ENCODE assay signal across 12 cellular contexts in the genomic region with DNA sequence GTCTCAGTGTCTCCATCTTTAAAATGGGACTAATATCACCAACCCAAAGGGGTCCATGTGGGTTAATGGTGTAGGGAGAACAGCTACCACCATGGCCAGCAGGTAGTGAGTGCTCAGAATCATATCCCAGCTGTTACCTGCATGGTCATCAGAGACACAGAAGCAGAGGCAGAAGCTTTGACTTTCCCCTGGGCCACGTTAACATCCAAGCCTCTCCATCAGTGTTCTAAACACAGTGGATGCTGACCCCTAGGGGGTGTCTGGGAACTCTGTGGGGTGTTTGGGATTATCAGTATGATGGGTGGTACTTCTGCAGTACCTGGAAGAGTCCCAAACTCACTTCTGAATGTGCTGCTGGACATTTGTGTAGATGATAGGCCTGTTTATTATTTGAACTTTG.
DNase-seq lines count a peak whose midpoint lies in the region; ATAC-seq and TF ChIP-seq lines count a peak whose summit lies in the region.
"Had no signal": no experiment of that assay in that cellular context is flagged by ENCODE, and none has a peak within 500 bp of the region (broad histone marks: within the 10 kb centered on the region; RNA-seq: fewer than 3 reads in every experiment).

No MANE protein-coding gene starts in this region.

- peak; percentile 46 for TF ChIP-seq CTCF in NB4 (IDR thresholded peaks at IDR 0.05; ENCODE audit: low read depth, low read length)
- TF ChIP-seq CTCF in sigmoid colon (IDR thresholded peaks at IDR 0.05), result no peak

- no peak overlapping the region for H3K4ac ChIP-seq in mesenchymal stem cell (ENCODE audit: low read depth in 1 of 2, low read length in 2 of 2)

- no peaks in the 10 kb centered on the region for H3K36me3 Mint-ChIP-seq in activated CD4-positive, alpha-beta T cell treated with anti-CD3 and anti-CD28 coated beads for 36 hours (ENCODE audit: low read depth)

- H3K27me3 Mint-ChIP-seq in activated CD4-positive, alpha-beta T cell treated with anti-CD3 and anti-CD28 coated beads for 36 hours, result no peaks in the 10 kb centered on the region

- H3K9ac ChIP-seq in mesenchymal stem cell (ENCODE audit: low read length), result no peak overlapping the region
- H3K9ac ChIP-seq: BLaER1 treated with 17β-estradiol and CSF1 and Interleukin-3, amounts not matched to agents 10 nM and 100 nM had no signal

- H3K14ac ChIP-seq in mesenchymal stem cell (ENCODE audit: low read length in 2 of 2), result no peak overlapping the region

- intact Hi-C loops in activated CD4-positive, alpha-beta T cell treated with anti-CD3 and anti-CD28 coated beads for 36 hours (cut with DNase I, micrococcal nuclease), result loop anchor here in 1 of 2 experiments (1.0 kb wide), 1 partner anchor 221 kb away; no protein-coding TSS in a partner anchor
- intact Hi-C loops in sigmoid colon (cut with DNase I), result no loop called here

- H3K9me3 ChIP-seq in mesenchymal stem cell (ENCODE audit: control insufficient read depth, low read length) (no peaks in the 10 kb centered on the region), sigmoid colon (no peaks in the 10 kb centered on the region)
- H3K9me3 ChIP-seq: BLaER1 treated with 17β-estradiol and CSF1 and Interleukin-3, amounts not matched to agents 10 nM and 100 nM had no signal

- no peak overlapping the region for H2BK120ac ChIP-seq in mesenchymal stem cell (ENCODE audit: low read depth, low read length)

- POLR2A ChIA-PET in activated CD4-positive, alpha-beta T cell treated with anti-CD3 and anti-CD28 coated beads for 36 hours (lab: Charles Lee), result no interaction called here

- H3K27me3 ChIP-seq in mesenchymal stem cell (ENCODE audit: control insufficient read depth in 1 of 2, insufficient read depth in 1 of 2, low read length in 2 of 2) (peaks cover 0 to 12% of the 10 kb centered on the region in 2 experiments), sigmoid colon (no peaks in the 10 kb centered on the region)
- H3K27me3 ChIP-seq: BLaER1 treated with 17β-estradiol and CSF1 and Interleukin-3, amounts not matched to agents 10 nM and 100 nM had no signal

- TF ChIP-seq POLR2A in NB4 (IDR thresholded peaks at IDR 0.05; ENCODE audit: extremely low read depth, insufficient read length) (no peak), sigmoid colon (IDR thresholded peaks at IDR 0.05) (no peak)

- DNase-seq in activated CD4-positive, alpha-beta T cell treated with anti-CD3 and anti-CD28 coated beads for 36 hours, result peak; percentile 28
- no peak for DNase-seq in activated CD4-positive, alpha-beta T cell treated with anti-CD3 and anti-CD28 coated beads for 48 hours
- peak; percentile 46 for DNase-seq in NB4 (ENCODE audit: low read depth)
- peak; percentile 19 for DNase-seq in mesenchymal stem cell
- no peak for DNase-seq in sigmoid colon
- no peak for DNase-seq in GOT3 (lab: John Stamatoyannopoulos, UW)
- DNase-seq in germinal center (ENCODE audit: low spot score), result no peak
- DNase-seq: H7, NCI-H345 had no signal

- CTCF ChIA-PET in activated CD4-positive, alpha-beta T cell treated with anti-CD3 and anti-CD28 coated beads for 36 hours (lab: Charles Lee), result interaction anchor here (0.5 kb wide), 1 partner anchor 38 kb away, joined by 4 read pairs; no protein-coding TSS in a partner anchor

- no peak for TF ChIP-seq EP300 in sigmoid colon (IDR thresholded peaks at IDR 0.05)

- H3K36me3 ChIP-seq in mesenchymal stem cell (ENCODE audit: control insufficient read depth in 1 of 2, insufficient read depth in 2 of 2, low read depth in 1 of 2, low read length in 2 of 2) (no peaks in the 10 kb centered on the region), sigmoid colon (no peaks in the 10 kb centered on the region)
- H3K36me3 ChIP-seq: BLaER1 treated with 17β-estradiol and CSF1 and Interleukin-3, amounts not matched to agents 10 nM and 100 nM had no signal

- no peak overlapping the region for H3K4me2 ChIP-seq in mesenchymal stem cell (ENCODE audit: low read length, poor library complexity, severe bottlenecking)
- H3K4me2 ChIP-seq: BLaER1 treated with 17β-estradiol and CSF1 and Interleukin-3, amounts not matched to agents 10 nM and 100 nM had no signal

- no CpG with 5 or more reads among the region's 1 CpG for WGBS in mesenchymal stem cell
- 61 to 84% methylated on average over 1 of the region's 1 CpG for WGBS in sigmoid colon, 2 donors

- no peak overlapping the region for H2BK15ac ChIP-seq in mesenchymal stem cell (ENCODE audit: low read depth, poor library complexity, severe bottlenecking)

- H3K23ac ChIP-seq in mesenchymal stem cell (ENCODE audit: low read length in 2 of 2), result no peak overlapping the region

- no peak overlapping the region for H2AK5ac ChIP-seq in mesenchymal stem cell (ENCODE audit: low read length, severe bottlenecking)

- ATAC-seq in activated CD4-positive, alpha-beta T cell treated with anti-CD3 and anti-CD28 coated beads for 36 hours, result peak; percentile 57
- ATAC-seq in GM21717 (IDR thresholded peaks at IDR 0.05; ENCODE audit: unreplicated experiment), result peak; percentile 61

- H3K9me3 Mint-ChIP-seq in activated CD4-positive, alpha-beta T cell treated with anti-CD3 and anti-CD28 coated beads for 36 hours (ENCODE audit: low read depth), result no peaks in the 10 kb centered on the region

- H4K91ac ChIP-seq in mesenchymal stem cell (ENCODE audit: low read length), result no peak overlapping the region

- H3K4me1 Mint-ChIP-seq in activated CD4-positive, alpha-beta T cell treated with anti-CD3 and anti-CD28 coated beads for 36 hours, result peaks cover 5% of the 10 kb centered on the region

- H3K79me1 ChIP-seq in mesenchymal stem cell (replicated peaks; ENCODE audit: low read length, poor library complexity, severe bottlenecking), result no peaks in the 10 kb centered on the region

- H3K4me1 ChIP-seq in mesenchymal stem cell (ENCODE audit: control insufficient read depth, insufficient read depth, low read depth, low read length) (no peaks in the 10 kb centered on the region), sigmoid colon (no peaks in the 10 kb centered on the region)

- H2BK12ac ChIP-seq in mesenchymal stem cell (ENCODE audit: low read length in 2 of 2), result no peak overlapping the region

- H3K18ac ChIP-seq in mesenchymal stem cell (ENCODE audit: low read depth in 1 of 2, low read length in 2 of 2), result no peak overlapping the region

- H3K27ac ChIP-seq in mesenchymal stem cell (ENCODE audit: low read length, poor library complexity, severe bottlenecking), result no peak overlapping the region
- no peak overlapping the region for H3K27ac ChIP-seq in sigmoid colon
- H3K27ac ChIP-seq: BLaER1 treated with 17β-estradiol and CSF1 and Interleukin-3, amounts not matched to agents 10 nM and 100 nM; epithelial cell of prostate had no signal

- H3K27ac Mint-ChIP-seq in activated CD4-positive, alpha-beta T cell treated with anti-CD3 and anti-CD28 coated beads for 36 hours, result no peak overlapping the region

- H2AFZ ChIP-seq in mesenchymal stem cell (ENCODE audit: low read depth, low read length), result no peak overlapping the region

- no peak overlapping the region for H3K4me3 Mint-ChIP-seq in activated CD4-positive, alpha-beta T cell treated with anti-CD3 and anti-CD28 coated beads for 36 hours

- H4K8ac ChIP-seq in mesenchymal stem cell (ENCODE audit: low read length), result no peak overlapping the region

- H3K4me3 ChIP-seq in NB4 (ENCODE audit: low read depth, low read length) (no peak overlapping the region), mesenchymal stem cell (ENCODE audit: insufficient read depth in 1 of 2, low read depth in 1 of 2, low read length in 2 of 2) (no peak overlapping the region), sigmoid colon (no peak overlapping the region)
- H3K4me3 ChIP-seq: BLaER1 treated with 17β-estradiol and CSF1 and Interleukin-3, amounts not matched to agents 10 nM and 100 nM had no signal

- H2BK5ac ChIP-seq in mesenchymal stem cell (ENCODE audit: low read depth, low read length, poor library complexity, severe bottlenecking), result no peak overlapping the region

Comparison
In these comparisons a context has a peak if more than half of its experiments do, and no peak if none do; other contexts are left out.
1. DNase-seq: peak in activated CD4-positive, alpha-beta T cell treated with anti-CD3 and anti-CD28 coated beads for 36 hours (single experiment), NB4 (single experiment) and mesenchymal stem cell (single experiment); none in activated CD4-positive, alpha-beta T cell treated with anti-CD3 and anti-CD28 coated beads for 48 hours (single experiment), sigmoid colon (single experiment), GOT3 (single experiment) and germinal center (single experiment).